ENCODE assay signal across 8 cellular contexts in genomic region chrX:12977761-12978204, GRCh38. TPM values are rescaled to one million over a fixed set of nuclear protein-coding genes. Genes with fewer than 3 reads are reported as not detected.
DNase-seq lines count a peak whose midpoint lies in the region; ATAC-seq, FAIRE-seq and TF ChIP-seq lines count a peak whose summit lies in the region.

No MANE protein-coding gene starts in this region.

- peak overlapping the region; percentile 14 for H3K4me2 ChIP-seq in neuronal stem cell (ENCODE audit: insufficient read depth, low read length, poor library complexity, severe bottlenecking)

- H3K9ac ChIP-seq in neuronal stem cell (ENCODE audit: low read depth, low read length, poor library complexity), result no peak overlapping the region

- no peak overlapping the region for H4K8ac ChIP-seq in neuronal stem cell (ENCODE audit: low read depth, low read length)

- H3K4ac ChIP-seq in neuronal stem cell (ENCODE audit: low read length), result no peak overlapping the region

- no peak overlapping the region for H3K23ac ChIP-seq in neuronal stem cell (ENCODE audit: low read depth, low read length, poor library complexity)

- intact Hi-C loops in heart right ventricle (cut with DNase I) (loop anchor here in 8 of 10 donors (5.0 to 10.0 kb wide), 12 partner anchors 50 to 507 kb away; no protein-coding TSS in a partner anchor), left ventricle myocardium superior (cut with micrococcal nuclease) (loop anchor here (10.0 kb wide), 1 partner anchor 507 kb away; no protein-coding TSS in a partner anchor)

- H4K91ac ChIP-seq in neuronal stem cell (ENCODE audit: low read depth, low read length, poor library complexity), result no peak overlapping the region

- H2BK5ac ChIP-seq in neuronal stem cell (ENCODE audit: low read length), result no peak overlapping the region

- no peak overlapping the region for H2AK5ac ChIP-seq in neuronal stem cell (ENCODE audit: low read depth, low read length)

- H2BK12ac ChIP-seq in neuronal stem cell (ENCODE audit: low read length), result no peak overlapping the region

- no peak overlapping the region for H3K14ac ChIP-seq in neuronal stem cell (ENCODE audit: low read length)

- no peaks in the 10 kb centered on the region for H3K79me1 ChIP-seq in neuronal stem cell (ENCODE audit: low read depth, low read length)

- no peak for DNase-seq in heart right ventricle
- no peak for DNase-seq in left ventricle myocardium superior
- DNase-seq in cardiac fibroblast (ENCODE audit: low read depth in 2 of 2), result no peak
- no peak for DNase-seq in neuronal stem cell (ENCODE audit: low spot score)
- DNase-seq in frontal cortex (ENCODE audit: low spot score in 2 of 2), result no peak
- no peak for DNase-seq in G401 (ENCODE audit: low spot score)
- DNase-seq in NCI-H2227 (lab: John Stamatoyannopoulos, UW; ENCODE audit: unreplicated experiment), result no peak

- H3K27me3 ChIP-seq in heart right ventricle, result peaks cover 0 to 55% (median 0%) of the 10 kb centered on the region in 7 donors
- H3K27me3 ChIP-seq in neuronal stem cell (ENCODE audit: control insufficient read depth in 3 of 3, insufficient read depth in 3 of 3, low read depth in 1 of 3, low read length in 3 of 3), result no peaks in the 10 kb centered on the region

- H3K4me1 ChIP-seq in heart right ventricle (peaks cover 0 to 64% (median 4%) of the 10 kb centered on the region in 9 donors), neuronal stem cell (ENCODE audit: control insufficient read depth in 2 of 2, insufficient read depth in 1 of 2, low read depth in 1 of 2, low read length in 2 of 2) (peaks cover 7 to 10% of the 10 kb centered on the region in 2 donors)

- ATAC-seq in heart right ventricle (no peak), left ventricle myocardium superior (no peak), HG03575 (IDR thresholded peaks at IDR 0.05; ENCODE audit: extremely low read depth, insufficient number of reproducible peaks, low FRiP score, unreplicated experiment) (peak; percentile 3)

- H3K36me3 ChIP-seq in heart right ventricle (peaks cover 0 to 16% (median 0%) of the 10 kb centered on the region in 9 donors), neuronal stem cell (replicated peaks in 1 of 2; ENCODE audit: control insufficient read depth in 2 of 2, insufficient read depth in 2 of 2, low read length in 2 of 2) (peaks cover 0 to 26% of the 10 kb centered on the region in 2 donors)

- 30 to 41% methylated on average over 9 of the region's 9 CpGs for WGBS in heart right ventricle, 2 donors
- no CpG with 5 or more reads among the region's 9 CpGs for WGBS in neuronal stem cell (ENCODE audit: extremely low coverage in 2 of 2, insufficient read length in 2 of 2, insufficient replicate concordance in 1 of 2), 2 donors

- H2BK15ac ChIP-seq in neuronal stem cell (ENCODE audit: low read length), result no peak overlapping the region

- no peak overlapping the region for H2BK120ac ChIP-seq in neuronal stem cell (ENCODE audit: low read depth, low read length)

- in situ Hi-C loops in G401 (cut with HindIII; ENCODE audit: low sequenced_read_pairs), result no loop called here

- FAIRE-seq in frontal cortex (lab: Jason Lieb, UNC), result no peak

- TF ChIP-seq CTCF in heart right ventricle (IDR thresholded peaks at IDR 0.05) (no peak), cardiac fibroblast (IDR thresholded peaks at IDR 0.05; ENCODE audit: low read depth, low read length) (no peak)

- H3K27ac ChIP-seq in heart right ventricle, result peak overlapping the region; percentile 55 to 99 (median 65)
- no peak overlapping the region for H3K27ac ChIP-seq in neuronal stem cell (replicated peaks; ENCODE audit: low read length)

- no peak overlapping the region for H2AFZ ChIP-seq in neuronal stem cell (ENCODE audit: low read length)

- no peak overlapping the region for H3K18ac ChIP-seq in neuronal stem cell (ENCODE audit: low read length)

- H3K9me3 ChIP-seq in heart right ventricle (peaks cover 0 to 4% (median 0%) of the 10 kb centered on the region in 11 donors), neuronal stem cell (replicated peaks in 1 of 2; ENCODE audit: control insufficient read depth in 2 of 2, insufficient read depth in 1 of 2, low read depth in 1 of 2, low read length in 2 of 2) (no peaks in the 10 kb centered on the region)

- H3K4me3 ChIP-seq in heart right ventricle, result peak overlapping the region; percentile 10 to 98 (median 84)
- peak overlapping the region; percentile 11 to 75 for H3K4me3 ChIP-seq in cardiac fibroblast (replicated peaks in 1 of 2; ENCODE audit: low read depth in 2 of 2, low read length in 2 of 2)
- peak overlapping the region in 1 of 2 donors; percentile 83 for H3K4me3 ChIP-seq in neuronal stem cell (ENCODE audit: low read length in 2 of 2)

RNA-seq across cellular contexts. Expression of gene TMSB4X, which starts 2.9 kb away (rescaled TPM):
- total RNA-seq in heart right ventricle (1,000 to 10,000 TPM in 3 of 10 donors, 100 to 1,000 TPM in 7; 700 to 2,442 (median 850) TPM), left ventricle myocardium superior (942 TPM), frontal cortex (5,673 TPM)
- polyA plus RNA-seq in heart right ventricle, result 1,000 to 10,000 TPM; 2,617 to 3,026 TPM
- 3,189 TPM for polyA plus RNA-seq in neuronal stem cell (2013, experiment 1 of 2)
- polyA plus RNA-seq in neuronal stem cell (2013, experiment 2 of 2), result 3,111 TPM
- 2,749 and 3,064 TPM in 2 replicates for total RNA-seq in G401 (2014; rRNA removed; shearing (Covaris generic))
